Comparison of ENCODE assay signal across 25 cellular contexts in the genomic region with DNA sequence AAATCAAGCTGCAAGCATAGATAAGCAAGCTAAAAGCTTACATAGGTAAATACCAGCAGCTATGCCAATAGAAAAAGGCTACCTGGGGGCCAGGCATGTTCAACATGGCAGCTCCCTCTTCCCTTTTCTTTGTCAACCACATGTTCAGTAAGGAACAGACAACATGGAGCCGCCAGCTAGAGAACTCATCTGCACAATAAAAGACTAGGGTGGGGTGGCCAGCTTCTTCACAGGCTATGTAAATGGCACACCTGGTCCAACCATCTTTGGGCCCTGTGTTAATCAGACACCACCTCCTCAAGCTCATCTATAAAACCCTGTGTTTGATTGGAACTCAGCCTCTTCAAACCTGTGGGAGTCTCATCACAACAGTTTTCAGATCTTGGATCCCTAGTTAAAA.
"Had no signal": no experiment of that assay in that cellular context is flagged by ENCODE, and none has a peak within 500 bp of the region (broad histone marks: within the 10 kb centered on the region; RNA-seq: fewer than 3 reads in every experiment).

No MANE protein-coding gene starts in this region.

- ATAC-seq: activated CD4-positive, CD25-positive, alpha-beta regulatory T cell treated with anti-CD3 and anti-CD28 coated beads, Interleukin-2, amount 50 U/mL, for 24 hours; activated CD8-positive, alpha-beta T cell treated with anti-CD3 and anti-CD28 coated beads for 36 hours; activated T-cell treated with anti-CD3 and anti-CD28 coated beads, Interleukin-2, amount 50 U/mL, for 72 hours; PC-3; T-helper 17 cell had no signal

- H3K4me1 ChIP-seq: ascending aorta had no signal

- H3K9ac ChIP-seq: KMS-11 had no signal

- H3K36me3 Mint-ChIP-seq: activated naive CD4-positive, alpha-beta T cell treated with anti-CD3 and anti-CD28 coated beads, Interleukin-2, amount 50 U/mL, for 24 hours; brain had no signal

- H3K9me3 ChIP-seq: ascending aorta had no signal

- H3K9me3 Mint-ChIP-seq: activated CD8-positive, alpha-beta T cell treated with anti-CD3 and anti-CD28 coated beads for 36 hours; activated naive CD4-positive, alpha-beta T cell treated with anti-CD3 and anti-CD28 coated beads, Interleukin-2, amount 50 U/mL, for 24 hours; activated T-cell treated with anti-CD3 and anti-CD28 coated beads, Interleukin-2, amount 50 U/mL, for 72 hours; activated T-helper 2 cell treated with anti-CD3 and anti-CD28 coated beads, Interferon-gamma antibody, Interleukin-2, Interleukin-4, amounts not matched to agents 10 μg/mL and 5 μg/mL and 100 μg/mL, durations not matched to agents 14 hours and 24 hours and 36 hours; central memory CD8-positive, alpha-beta T cell had no signal

- H3K4me3 Mint-ChIP-seq: activated CD8-positive, alpha-beta T cell treated with anti-CD3 and anti-CD28 coated beads for 36 hours; activated naive CD4-positive, alpha-beta T cell treated with anti-CD3 and anti-CD28 coated beads, Interleukin-2, amount 50 U/mL, for 24 hours; activated T-cell treated with anti-CD3 and anti-CD28 coated beads, Interleukin-2, amount 50 U/mL, for 72 hours; brain; central memory CD8-positive, alpha-beta T cell; T-helper 17 cell had no signal

- H3K4me1 Mint-ChIP-seq: activated naive CD4-positive, alpha-beta T cell treated with anti-CD3 and anti-CD28 coated beads, Interleukin-2, amount 50 U/mL, for 24 hours; central memory CD8-positive, alpha-beta T cell; T-helper 17 cell had no signal

- DNase-seq: activated CD4-positive, alpha-beta T cell treated with anti-CD3 and anti-CD28 coated beads for 4 hours; activated CD8-positive, alpha-beta memory T cell treated with anti-CD3 and anti-CD28 coated beads, Interleukin-2, amount 50 U/mL, for 4 hours; activated CD8-positive, alpha-beta T cell treated with anti-CD3 and anti-CD28 coated beads for 36 hours; activated gamma-delta T cell treated with Interleukin-2 at 50 U/mL for 16 hours; activated T-cell treated with anti-CD3 and anti-CD28 coated beads, Interleukin-2, amount 50 U/mL, for 72 hours; amniotic stem cell; cortex of kidney; NCI-H1092; NCI-H1417; NCI-H1694 treated with DMSO at 0.1 percent for 48 hours; NCI-H2081 treated with DMSO at 0.1 percent for 48 hours; NCI-H345; NCI-H510A; NCI-H82; PC-3; SIG-M5; T-helper 17 cell; WERI-Rb-1 had no signal

- H3K4me3 ChIP-seq: ascending aorta had no signal

- H3K27ac Mint-ChIP-seq: activated CD8-positive, alpha-beta T cell treated with anti-CD3 and anti-CD28 coated beads for 36 hours; activated naive CD4-positive, alpha-beta T cell treated with anti-CD3 and anti-CD28 coated beads, Interleukin-2, amount 50 U/mL, for 24 hours; activated T-cell treated with anti-CD3 and anti-CD28 coated beads, Interleukin-2, amount 50 U/mL, for 72 hours; activated T-helper 2 cell treated with anti-CD3 and anti-CD28 coated beads, Interferon-gamma antibody, Interleukin-2, Interleukin-4, amounts not matched to agents 10 μg/mL and 5 μg/mL and 100 μg/mL, durations not matched to agents 14 hours and 24 hours and 36 hours; brain; T-helper 17 cell had no signal

- H3K36me3 ChIP-seq: ascending aorta, WERI-Rb-1 had no signal

- H3K27me3 ChIP-seq: ascending aorta had no signal
